17 cellular contexts compared by ENCODE assay signal in the genomic region with DNA sequence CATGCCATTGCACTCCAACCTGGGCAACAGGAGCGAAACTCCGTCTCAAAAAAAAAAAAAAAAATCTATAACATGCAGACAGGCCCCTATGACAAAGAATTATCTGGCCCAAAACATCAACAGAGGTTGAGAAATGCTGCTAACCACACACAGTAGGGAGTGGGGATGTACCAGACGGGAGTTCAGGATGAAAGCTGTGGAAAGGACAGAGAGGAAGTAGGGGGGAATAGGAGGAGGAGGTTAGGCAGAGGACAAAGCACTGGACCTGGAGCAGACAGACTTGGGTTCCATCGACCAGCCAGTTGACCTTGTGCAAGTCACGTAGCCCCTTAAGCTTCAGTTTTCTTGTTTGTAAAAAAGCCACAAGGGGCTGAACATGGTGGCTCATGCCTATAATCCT. TPM values are rescaled to one million over a fixed set of nuclear protein-coding genes. Genes with fewer than 3 reads are reported as not detected.
DNase-seq lines count a peak whose midpoint lies in the region; TF ChIP-seq lines count a peak whose summit lies in the region.
"Had no signal": no experiment of that assay in that cellular context is flagged by ENCODE, and none has a peak within 500 bp of the region (broad histone marks: within the 10 kb centered on the region; RNA-seq: fewer than 3 reads in every experiment).

No MANE protein-coding gene starts in this region.

- no peaks in the 10 kb centered on the region for H3K27me3 Mint-ChIP-seq in endodermal cell (ENCODE audit: insufficient read depth)
- H3K27me3 Mint-ChIP-seq in activated T-helper 1 cell treated with anti-CD3 and anti-CD28 coated beads, Interleukin-12 subunit alpha, Interleukin-12 subunit beta, Interleukin-2, Interleukin-4 antibody, amounts not matched to agents 30 ng/mL and 10 ng/mL and 1 ng/mL, durations not matched to agents 14 hours and 24 hours and 36 hours (ENCODE audit: insufficient read depth) = peaks cover 16% of the 10 kb centered on the region

- DNase-seq in NB4 (ENCODE audit: low read depth) (peak; percentile 73), astrocyte of the spinal cord (ENCODE audit: low read depth, low spot score) (peak; percentile 74), endodermal cell (peak; percentile 34), H4 (ENCODE audit: low spot score) (no peak), testis (no peak)
- no peak for DNase-seq in activated T-helper 1 cell treated with anti-CD3 and anti-CD28 coated beads, Interleukin-12 subunit alpha, Interleukin-12 subunit beta, Interleukin-2, Interleukin-4 antibody, amounts not matched to agents 30 ng/mL and 10 ng/mL and 1 ng/mL, durations not matched to agents 14 hours and 24 hours and 36 hours (ENCODE audit: low spot score)
- DNase-seq: DND-41; Karpas-422; MM.1S; NCI-H1105; NCI-H1694; NCI-H69; NK-92 treated with Interleukin-12 subunit alpha and Interleukin-12 subunit beta, amount 100 ng/mL, for 24 hours; OCI-M1; SIG-M5 had no signal

- TF ChIP-seq POLR2A in NB4 (IDR thresholded peaks at IDR 0.05; ENCODE audit: extremely low read depth, insufficient read length) (no peak), testis (IDR thresholded peaks at IDR 0.05) (no peak)

- H3K27me3 ChIP-seq in endodermal cell (ENCODE audit: control insufficient read depth, insufficient read depth, low read length, poor library complexity, severe bottlenecking) (no peaks in the 10 kb centered on the region), testis (no peaks in the 10 kb centered on the region)

- peaks cover 6% of the 10 kb centered on the region for H3K4me1 ChIP-seq in endodermal cell (ENCODE audit: control insufficient read depth, insufficient read depth, low read length)
- peaks cover 3% of the 10 kb centered on the region for H3K4me1 ChIP-seq in testis

- no peak overlapping the region for H3K9ac ChIP-seq in endodermal cell (ENCODE audit: extremely low read depth, low read length, poor library complexity, severe bottlenecking)

- H3K4me3 Mint-ChIP-seq in endodermal cell = no peak overlapping the region
- no peak overlapping the region for H3K4me3 Mint-ChIP-seq in activated T-helper 1 cell treated with anti-CD3 and anti-CD28 coated beads, Interleukin-12 subunit alpha, Interleukin-12 subunit beta, Interleukin-2, Interleukin-4 antibody, amounts not matched to agents 30 ng/mL and 10 ng/mL and 1 ng/mL, durations not matched to agents 14 hours and 24 hours and 36 hours

- in situ Hi-C loops in astrocyte of the spinal cord (cut with HindIII; ENCODE audit: low sequenced_read_pairs) = no loop called here

- peaks cover 25% of the 10 kb centered on the region for H3K4me1 Mint-ChIP-seq in endodermal cell
- H3K4me1 Mint-ChIP-seq in activated T-helper 1 cell treated with anti-CD3 and anti-CD28 coated beads, Interleukin-12 subunit alpha, Interleukin-12 subunit beta, Interleukin-2, Interleukin-4 antibody, amounts not matched to agents 30 ng/mL and 10 ng/mL and 1 ng/mL, durations not matched to agents 14 hours and 24 hours and 36 hours (ENCODE audit: low read depth) = no peaks in the 10 kb centered on the region

- no peak overlapping the region for H3K27ac ChIP-seq in endodermal cell (ENCODE audit: low read depth, low read length)
- peak overlapping the region; percentile 84 for H3K27ac ChIP-seq in temporal lobe (ENCODE audit: low read depth, low read length)
- no peak overlapping the region for H3K27ac ChIP-seq in testis

- no peak for TF ChIP-seq CTCF in NB4 (IDR thresholded peaks at IDR 0.05; ENCODE audit: low read depth, low read length)
- TF ChIP-seq CTCF in astrocyte of the spinal cord (IDR thresholded peaks at IDR 0.05; ENCODE audit: low read depth, low read length) = no peak
- TF ChIP-seq CTCF in endodermal cell (conservative IDR thresholded peaks at IDR 0.05) = no peak
- TF ChIP-seq CTCF in testis (IDR thresholded peaks at IDR 0.05) = no peak

- intact Hi-C loops in testis (cut with DNase I; ENCODE audit: low total_unique reads) = no loop called here
- intact Hi-C loops in activated T-helper 1 cell treated with anti-CD3 and anti-CD28 coated beads, Interleukin-12 subunit alpha, Interleukin-12 subunit beta, Interleukin-2, Interleukin-4 antibody, amounts not matched to agents 30 ng/mL and 10 ng/mL and 1 ng/mL, durations not matched to agents 14 hours and 24 hours and 36 hours (cut with micrococcal nuclease) = no loop called here

- H3K36me3 ChIP-seq in endodermal cell (ENCODE audit: control insufficient read depth, insufficient read depth, low read length) (no peaks in the 10 kb centered on the region), testis (ENCODE audit: low read depth, missing control alignments) (no peaks in the 10 kb centered on the region)

- no peak overlapping the region for H3K27ac Mint-ChIP-seq in endodermal cell
- no peak overlapping the region for H3K27ac Mint-ChIP-seq in activated T-helper 1 cell treated with anti-CD3 and anti-CD28 coated beads, Interleukin-12 subunit alpha, Interleukin-12 subunit beta, Interleukin-2, Interleukin-4 antibody, amounts not matched to agents 30 ng/mL and 10 ng/mL and 1 ng/mL, durations not matched to agents 14 hours and 24 hours and 36 hours

- no peaks in the 10 kb centered on the region for H3K9me3 ChIP-seq in endodermal cell (ENCODE audit: control insufficient read depth, low read length)
- H3K9me3 ChIP-seq in testis = no peaks in the 10 kb centered on the region

- H3K4me3 ChIP-seq in NB4 (ENCODE audit: low read depth, low read length) (no peak overlapping the region), astrocyte of the spinal cord (ENCODE audit: low read depth, low read length) (no peak overlapping the region), endodermal cell (ENCODE audit: low read length) (no peak overlapping the region), testis (no peak overlapping the region)

- no peaks in the 10 kb centered on the region for H3K36me3 Mint-ChIP-seq in endodermal cell (ENCODE audit: low read depth)
- no peaks in the 10 kb centered on the region for H3K36me3 Mint-ChIP-seq in activated T-helper 1 cell treated with anti-CD3 and anti-CD28 coated beads, Interleukin-12 subunit alpha, Interleukin-12 subunit beta, Interleukin-2, Interleukin-4 antibody, amounts not matched to agents 30 ng/mL and 10 ng/mL and 1 ng/mL, durations not matched to agents 14 hours and 24 hours and 36 hours (ENCODE audit: low read depth)

- H3K9me3 Mint-ChIP-seq in endodermal cell = no peaks in the 10 kb centered on the region
- no peaks in the 10 kb centered on the region for H3K9me3 Mint-ChIP-seq in activated T-helper 1 cell treated with anti-CD3 and anti-CD28 coated beads, Interleukin-12 subunit alpha, Interleukin-12 subunit beta, Interleukin-2, Interleukin-4 antibody, amounts not matched to agents 30 ng/mL and 10 ng/mL and 1 ng/mL, durations not matched to agents 14 hours and 24 hours and 36 hours
- H3K9me3 Mint-ChIP-seq: H9 had no signal

- WGBS in endodermal cell (ENCODE audit: insufficient coverage in 1 of 2, insufficient read length in 1 of 2), 2 experiments = 97 to 100% methylated on average over 2 to 3 of the region's 5 CpGs
- 76% methylated on average over 5 of the region's 5 CpGs for WGBS in testis, 2 donors

RNA-seq across cellular contexts. Expression of a gene that starts 12.5 kb away (rescaled TPM):
- total RNA-seq in endodermal cell = 10 to 100 TPM; 12.6 to 13.6 TPM
- 73.5 TPM for polyA plus RNA-seq in endodermal cell (2013, experiment 1 of 2)
- 68.7 TPM for polyA plus RNA-seq in endodermal cell (2013, experiment 2 of 2)
- total RNA-seq in temporal lobe = 14.5 TPM
- 1.0 and 1.4 TPM in 2 replicates for total RNA-seq in H4 (2014; rRNA removed; shearing (Covaris generic))
- 1 to 10 TPM; 4.9 to 8.1 TPM for total RNA-seq in testis
- polyA plus RNA-seq in testis (ENCODE audit: insufficient read depth, low read depth, low replicate concordance) = 7.8 TPM
- total RNA-seq in activated T-helper 1 cell treated with anti-CD3 and anti-CD28 coated beads, Interleukin-12 subunit alpha, Interleukin-12 subunit beta, Interleukin-2, Interleukin-4 antibody, amounts not matched to agents 30 ng/mL and 10 ng/mL and 1 ng/mL, durations not matched to agents 14 hours and 24 hours and 36 hours = 0.08 and 0.15 TPM in 2 replicates

RNA-seq across cellular contexts. Expression of a gene that starts 30.8 kb away (rescaled TPM):
- total RNA-seq in endodermal cell = 10 to 100 TPM; 46.7 to 57.6 TPM
- 77.8 TPM for polyA plus RNA-seq in endodermal cell (2013, experiment 1 of 2)
- 71.3 TPM for polyA plus RNA-seq in endodermal cell (2013, experiment 2 of 2)
- 44.5 TPM for total RNA-seq in temporal lobe
- total RNA-seq in H4 (2014; rRNA removed; shearing (Covaris generic)) = 19.7 and 22.8 TPM in 2 replicates
- total RNA-seq in testis = 10 to 100 TPM; 39.0 to 44.9 TPM
- 70.0 TPM for polyA plus RNA-seq in testis (ENCODE audit: insufficient read depth, low read depth, low replicate concordance)
- total RNA-seq in activated T-helper 1 cell treated with anti-CD3 and anti-CD28 coated beads, Interleukin-12 subunit alpha, Interleukin-12 subunit beta, Interleukin-2, Interleukin-4 antibody, amounts not matched to agents 30 ng/mL and 10 ng/mL and 1 ng/mL, durations not matched to agents 14 hours and 24 hours and 36 hours = 15.1 and 16.7 TPM in 2 replicates

RNA-seq across cellular contexts. Expression of a gene that starts 59.7 kb away (rescaled TPM):
- total RNA-seq in endodermal cell (100 to 1,000 TPM; 162 to 211 TPM), temporal lobe (150 TPM), testis (100 to 1,000 TPM in 1 of 2 donors, 10 to 100 TPM in 1; 92.3 to 118 TPM)
- polyA plus RNA-seq in endodermal cell (2013, experiment 1 of 2) = 160 TPM
- polyA plus RNA-seq in endodermal cell (2013, experiment 2 of 2) = 156 TPM
- total RNA-seq in H4 (2014; rRNA removed; shearing (Covaris generic)) = 54.6 and 71.4 TPM in 2 replicates
- polyA plus RNA-seq in testis (ENCODE audit: insufficient read depth, low read depth, low replicate concordance) = 106 TPM
- total RNA-seq in activated T-helper 1 cell treated with anti-CD3 and anti-CD28 coated beads, Interleukin-12 subunit alpha, Interleukin-12 subunit beta, Interleukin-2, Interleukin-4 antibody, amounts not matched to agents 30 ng/mL and 10 ng/mL and 1 ng/mL, durations not matched to agents 14 hours and 24 hours and 36 hours = 121 TPM in 2 replicates

Comparison
In these comparisons a context has a peak if more than half of its experiments do, and no peak if none do; other contexts are left out.
1. DNase-seq: peak in NB4 (single experiment), astrocyte of the spinal cord (single experiment) and endodermal cell (single experiment); none in H4 (single experiment), testis (single experiment) and activated T-helper 1 cell treated with anti-CD3 and anti-CD28 coated beads, Interleukin-12 subunit alpha, Interleukin-12 subunit beta, Interleukin-2, Interleukin-4 antibody, amounts not matched to agents 30 ng/mL and 10 ng/mL and 1 ng/mL, durations not matched to agents 14 hours and 24 hours and 36 hours (single experiment).